In the genomic region with DNA sequence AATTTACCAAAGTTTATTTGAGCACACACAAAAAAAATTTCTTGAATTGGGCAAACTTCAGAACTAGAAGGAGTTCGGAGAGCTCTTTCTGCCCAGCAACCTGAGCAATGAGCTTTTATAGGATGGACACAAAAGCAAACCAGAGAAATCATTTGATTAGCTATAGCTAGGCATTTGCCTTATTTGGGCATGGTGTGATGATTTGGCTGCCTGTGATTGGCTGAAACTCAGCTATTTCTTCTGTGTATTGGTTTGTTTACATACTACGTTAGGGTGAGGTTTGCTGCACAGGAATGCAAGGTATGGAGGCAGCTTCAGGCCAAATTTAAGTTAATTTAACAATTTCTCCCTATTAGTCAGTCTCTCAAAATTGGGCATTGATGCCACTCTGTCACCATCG, we compare ENCODE assay signal across 19 cellular contexts.
DNase-seq lines count a peak whose midpoint lies in the region; TF ChIP-seq lines count a peak whose summit lies in the region.
"Had no signal": no experiment of that assay in that cellular context is flagged by ENCODE, and none has a peak within 500 bp of the region (broad histone marks: within the 10 kb centered on the region; RNA-seq: fewer than 3 reads in every experiment).

No MANE protein-coding gene starts in this region.

- H3K79me2 ChIP-seq in trophoblast cell (ENCODE audit: control insufficient read depth, insufficient read depth, low read length, poor library complexity) (no peaks in the 10 kb centered on the region), OCI-LY7 (ENCODE audit: insufficient read depth, low read depth, low read length) (no peaks in the 10 kb centered on the region)

- H3K27me3 ChIP-seq in brain microvascular endothelial cell (replicated peaks), result no peaks in the 10 kb centered on the region
- no peaks in the 10 kb centered on the region for H3K27me3 ChIP-seq in trophoblast cell (ENCODE audit: insufficient read depth, low read length)
- H3K27me3 ChIP-seq: SJSA1 had no signal

- H2AFZ ChIP-seq in trophoblast cell (ENCODE audit: insufficient read depth, low read length, poor library complexity) (no peak overlapping the region), OCI-LY7 (ENCODE audit: low read length) (no peak overlapping the region)

- H3K23ac ChIP-seq in trophoblast cell (ENCODE audit: low read length), result no peak overlapping the region

- intact Hi-C loops in OCI-LY7 (cut with micrococcal nuclease; ENCODE audit: unreplicated experiment), result no loop called here

- no peaks in the 10 kb centered on the region for H3K79me1 ChIP-seq in trophoblast cell (ENCODE audit: low read length)

- in situ Hi-C loops in brain microvascular endothelial cell (cut with HindIII; ENCODE audit: low pct_ligation_motif_present, low sequenced_read_pairs), result no loop called here

- H3K14ac ChIP-seq in trophoblast cell (ENCODE audit: low read length), result no peak overlapping the region

- no peak overlapping the region for H4K91ac ChIP-seq in trophoblast cell (ENCODE audit: low read depth, low read length)

- H3K4me2 ChIP-seq in trophoblast cell (ENCODE audit: low read length) (no peak overlapping the region), OCI-LY7 (ENCODE audit: low read length) (no peak overlapping the region)

- no peaks in the 10 kb centered on the region for H4K20me1 ChIP-seq in OCI-LY7 (ENCODE audit: insufficient read depth, low read length)

- no peak overlapping the region for H4K8ac ChIP-seq in trophoblast cell (ENCODE audit: low read depth, low read length)

- DNase-seq in DMS53 (lab: John Stamatoyannopoulos, UW), result peak; percentile 3
- DNase-seq in DMS53 treated with DMSO at 0.1 percent for 48 hours (lab: John Stamatoyannopoulos, UW; ENCODE audit: unreplicated experiment), result no peak
- peak; percentile 34 for DNase-seq in LNCaP clone FGC (ENCODE audit: low read depth)
- peak; percentile 28 for DNase-seq in brain microvascular endothelial cell
- peak; percentile 4 to 40 for DNase-seq in trophoblast cell
- no peak for DNase-seq in HPDE6-E6E7 (ENCODE audit: extremely low spot score)
- no peak for DNase-seq in RPMI8226
- DNase-seq in OCI-LY7 (ENCODE audit: low spot score), result no peak
- DNase-seq: 8988T; activated CD4-positive, alpha-beta T cell treated with anti-CD3 and anti-CD28 coated beads, Interleukin-2, amount 50 U/mL, for 4 hours; activated T-cell treated with anti-CD3 and anti-CD28 coated beads, Interleukin-2, amount 50 U/mL, for 72 hours; CD4-positive, CD25-positive, alpha-beta regulatory T cell; KG1; NCI-H1417; stimulated activated CD4-positive, alpha-beta T cell treated with anti-CD3 and anti-CD28 coated beads, Interleukin-4, amount 100 ng/mL, for 1 hour; stimulated activated CD8-positive, alpha-beta memory T cell treated with anti-CD3 and anti-CD28 coated beads, Interleukin-4, amount 100 ng/mL, for 48 hours had no signal

- WGBS in trophoblast cell (ENCODE audit: extremely low coverage, insufficient coverage, insufficient read length), result no CpG with 5 or more reads among the region's 3 CpGs

- H3K4ac ChIP-seq in trophoblast cell (ENCODE audit: low read depth, low read length), result no peak overlapping the region

- no peaks in the 10 kb centered on the region for H3K9me2 ChIP-seq in OCI-LY7 (ENCODE audit: insufficient read depth, low read length)

- H2AK5ac ChIP-seq in trophoblast cell (ENCODE audit: low read length), result no peak overlapping the region

- BruUV-seq in OCI-LY7 (replicated peaks; lab: Mats Ljungman, UMichigan), result no TSS peak

- H3K4me1 ChIP-seq in trophoblast cell (ENCODE audit: control insufficient read depth in 1 of 2, insufficient read depth in 2 of 2, low read length in 2 of 2), result no peaks in the 10 kb centered on the region
- H3K4me1 ChIP-seq in OCI-LY7 (ENCODE audit: insufficient read depth, low read length, poor library complexity, severe bottlenecking), result no peaks in the 10 kb centered on the region

- TF ChIP-seq CTCF in LNCaP clone FGC (IDR thresholded peaks at IDR 0.05; ENCODE audit: control insufficient read depth, extremely low read depth, insufficient read depth) (no peak), brain microvascular endothelial cell (IDR thresholded peaks at IDR 0.05; ENCODE audit: low read depth, low read length, missing control alignments) (no peak), OCI-LY7 (conservative IDR thresholded peaks at IDR 0.05; ENCODE audit: low read length) (no peak)

- CTCF ChIA-PET in OCI-LY7 (lab: Charles Lee; ENCODE audit: unreplicated experiment), result no interaction called here

- no peak overlapping the region for H2BK120ac ChIP-seq in trophoblast cell (ENCODE audit: insufficient read depth, low read length, poor library complexity)

- H4K12ac ChIP-seq in trophoblast cell (ENCODE audit: low read depth, low read length), result no peak overlapping the region

- POLR2A ChIA-PET in OCI-LY7 (lab: Charles Lee), result no interaction called here

- no peak overlapping the region for H2BK5ac ChIP-seq in trophoblast cell (ENCODE audit: low read depth, low read length, poor library complexity)

- H3K18ac ChIP-seq in trophoblast cell (ENCODE audit: low read length), result no peak overlapping the region

- H3K36me3 ChIP-seq in brain microvascular endothelial cell (replicated peaks) (no peaks in the 10 kb centered on the region), trophoblast cell (ENCODE audit: control insufficient read depth in 1 of 2, insufficient read depth in 2 of 2, low read length in 2 of 2) (no peaks in the 10 kb centered on the region), OCI-LY7 (ENCODE audit: insufficient read depth, low read length) (no peaks in the 10 kb centered on the region)
- H3K36me3 ChIP-seq: SJSA1, thoracic aorta had no signal

- H3K9me3 ChIP-seq in trophoblast cell (ENCODE audit: insufficient read depth, low read depth, low read length) (no peaks in the 10 kb centered on the region), OCI-LY7 (ENCODE audit: low read length) (no peaks in the 10 kb centered on the region)
- H3K9me3 ChIP-seq: SJSA1, thoracic aorta had no signal

- no peak overlapping the region for H3K27ac ChIP-seq in brain microvascular endothelial cell
- no peak overlapping the region for H3K27ac ChIP-seq in trophoblast cell (ENCODE audit: low read depth, low read length)
- H3K27ac ChIP-seq in OCI-LY7 (ENCODE audit: low read depth, low read length, poor library complexity, severe bottlenecking), result no peak overlapping the region
- H3K27ac ChIP-seq: epithelial cell of prostate, SJSA1, thoracic aorta had no signal

- H3K4me3 ChIP-seq in LNCaP clone FGC (ENCODE audit: low read depth, low read length) (no peak overlapping the region), brain microvascular endothelial cell (ENCODE audit: low read depth, low read length) (no peak overlapping the region), trophoblast cell (ENCODE audit: low read depth, low read length) (no peak overlapping the region), OCI-LY7 (ENCODE audit: low read depth, low read length, poor library complexity, severe bottlenecking) (no peak overlapping the region)
- H3K4me3 ChIP-seq: SJSA1, thoracic aorta had no signal

- H2BK12ac ChIP-seq in trophoblast cell (ENCODE audit: low read length), result no peak overlapping the region

- no peak overlapping the region for H3K9ac ChIP-seq in trophoblast cell (ENCODE audit: low read length)

Comparison
In these comparisons a context has a peak if more than half of its experiments do, and no peak if none do; other contexts are left out.
1. DNase-seq: peak in DMS53 (single experiment), LNCaP clone FGC (single experiment), brain microvascular endothelial cell (single experiment) and trophoblast cell (2 of 2); none in DMS53 treated with DMSO at 0.1 percent for 48 hours (single experiment), HPDE6-E6E7 (single experiment), RPMI8226 (single experiment) and OCI-LY7 (single experiment).